In the genomic region with DNA sequence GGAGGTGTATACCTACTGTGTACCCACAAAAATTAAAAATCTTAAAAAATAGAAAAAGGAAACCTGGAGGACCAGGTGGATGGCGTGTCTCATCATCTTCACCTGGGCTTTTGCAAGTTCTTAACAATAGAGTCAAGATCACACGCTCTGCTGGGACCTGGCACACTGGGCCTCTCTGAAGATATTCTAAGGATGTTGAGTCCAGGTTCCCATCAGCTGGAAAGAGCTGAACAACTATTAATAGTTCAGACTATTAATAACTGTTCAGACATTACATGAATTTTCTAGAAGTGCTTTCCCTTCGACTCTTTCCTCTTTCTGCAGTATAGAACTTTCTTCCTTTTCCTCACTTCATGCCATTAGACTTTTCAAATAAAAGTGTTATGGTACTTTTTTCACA, we compare ENCODE assay signal across 20 cellular contexts.
DNase-seq lines count a peak whose midpoint lies in the region; ATAC-seq, FAIRE-seq and TF ChIP-seq lines count a peak whose summit lies in the region.
"Had no signal": no experiment of that assay in that cellular context is flagged by ENCODE, and none has a peak within 500 bp of the region (broad histone marks: within the 10 kb centered on the region; RNA-seq: fewer than 3 reads in every experiment).

No MANE protein-coding gene starts in this region.

- H3K4me1 ChIP-seq in A549 (peaks cover 28% of the 10 kb centered on the region), right cardiac atrium (ENCODE audit: control insufficient read depth, insufficient read depth, low read length) (no peaks in the 10 kb centered on the region), upper lobe of left lung (peaks cover 0 to 7% (median 0%) of the 10 kb centered on the region in 4 donors)
- H3K4me1 ChIP-seq: BLaER1 had no signal

- H3K27me3 ChIP-seq in right cardiac atrium (ENCODE audit: control insufficient read depth, insufficient read depth) (no peaks in the 10 kb centered on the region), upper lobe of left lung (no peaks in the 10 kb centered on the region)
- H3K27me3 ChIP-seq: BLaER1 had no signal

- POLR2A ChIA-PET in A549 (lab: Yijun Ruan, JAX) = interaction anchor here (1.2 kb wide), 2 partner anchors 34 to 64 kb away, joined by 3 read pairs; no protein-coding TSS in a partner anchor

- no peak overlapping the region for H3K4me3 ChIP-seq in A549
- H3K4me3 ChIP-seq in right cardiac atrium (ENCODE audit: low read length) = no peak overlapping the region
- no peak overlapping the region for H3K4me3 ChIP-seq in upper lobe of left lung
- H3K4me3 ChIP-seq: BLaER1 had no signal

- no peak for ATAC-seq in A549
- ATAC-seq in right cardiac atrium = peak; percentile 45 to 48
- ATAC-seq in upper lobe of left lung (ENCODE audit: low FRiP score in 2 of 2) = no peak

- no peak for DNase-seq in A549 (ENCODE audit: low read depth in 1 of 2, low spot score in 1 of 2)
- DNase-seq in right cardiac atrium = no peak
- no peak for DNase-seq in frontal cortex (ENCODE audit: low spot score in 2 of 2)
- no peak for DNase-seq in epidermal melanocyte (ENCODE audit: insufficient read length, low spot score)
- no peak for DNase-seq in upper lobe of left lung
- DNase-seq in NCI-H82 (lab: John Stamatoyannopoulos, UW) = no peak
- DNase-seq: CD4-positive, alpha-beta memory T cell; GOT3; MM.1S; NCI-H1092 treated with DMSO at 0.1 percent for 48 hours; NCI-H2081 treated with DMSO at 0.1 percent for 48 hours; NK-92 treated with Interleukin-12 subunit alpha and Interleukin-12 subunit beta, amount 100 ng/mL, for 24 hours; SHP77 treated with DMSO at 0.1 percent for 48 hours had no signal

- H3K27ac Mint-ChIP-seq in nephron = peak overlapping the region in 2 of 3 experiments; percentile 65 to 96
- H3K27ac Mint-ChIP-seq: CD4-positive, alpha-beta memory T cell had no signal

- no peak overlapping the region for H3K4me3 Mint-ChIP-seq in nephron
- H3K4me3 Mint-ChIP-seq: CD4-positive, alpha-beta memory T cell had no signal

- no peak for TF ChIP-seq CTCF in A549 (IDR thresholded peaks at IDR 0.05)
- TF ChIP-seq CTCF in VCaP (conservative IDR thresholded peaks at IDR 0.05) = no peak
- TF ChIP-seq CTCF in nephron (IDR thresholded peaks at IDR 0.05; ENCODE audit: unreplicated experiment in 3 of 3) = no peak
- TF ChIP-seq CTCF in upper lobe of left lung (IDR thresholded peaks at IDR 0.05) = no peak

- H3K9me3 ChIP-seq in A549 (no peaks in the 10 kb centered on the region), right cardiac atrium (ENCODE audit: control insufficient read depth, low read length) (no peaks in the 10 kb centered on the region), upper lobe of left lung (no peaks in the 10 kb centered on the region)
- H3K9me3 ChIP-seq: BLaER1 had no signal

- 87% methylated on average over 3 of the region's 3 CpGs for WGBS in A549 (ENCODE audit: missing lambda C conversion rate)
- 71% methylated on average over 3 of the region's 3 CpGs for WGBS in right cardiac atrium
- WGBS in upper lobe of left lung, 2 donors = 80 to 81% methylated on average over 3 of the region's 3 CpGs

- TF ChIP-seq POLR2A in A549 (IDR thresholded peaks at IDR 0.05; ENCODE audit: low read length) (no peak), upper lobe of left lung (IDR thresholded peaks at IDR 0.05) (no peak)

- no peaks in the 10 kb centered on the region for H3K27me3 Mint-ChIP-seq in nephron (ENCODE audit: low read depth)
- H3K27me3 Mint-ChIP-seq: CD4-positive, alpha-beta memory T cell had no signal

- CTCF ChIA-PET in A549 (lab: Yijun Ruan, JAX) = no interaction called here

- no peak for TF ChIP-seq RAD21 in A549 (conservative IDR thresholded peaks at IDR 0.05 in 1 of 2, IDR thresholded peaks at IDR 0.05 in 1 of 2)

- H3K27ac ChIP-seq in A549 = peak overlapping the region; percentile 55 to 69
- peak overlapping the region; percentile 71; the same call in 1 of the 2 replicates for H3K27ac ChIP-seq in VCaP
- no peak overlapping the region for H3K27ac ChIP-seq in right cardiac atrium (ENCODE audit: low read length)
- H3K27ac ChIP-seq in upper lobe of left lung = no peak overlapping the region
- H3K27ac ChIP-seq: BLaER1 had no signal

- intact Hi-C loops in right cardiac atrium (cut with DNase I) = no loop called here

- no peaks in the 10 kb centered on the region for H3K36me3 Mint-ChIP-seq in nephron (ENCODE audit: low read depth)
- H3K36me3 Mint-ChIP-seq: CD4-positive, alpha-beta memory T cell had no signal

- FAIRE-seq in A549 (lab: Jason Lieb, UNC) (no peak), frontal cortex (lab: Jason Lieb, UNC) (no peak)
- FAIRE-seq: A204.1, D721Med, GM12891, GM18507 had no signal

- H3K4me2 ChIP-seq in A549 = peak overlapping the region; percentile 50
- H3K4me2 ChIP-seq: BLaER1 had no signal

- no peaks in the 10 kb centered on the region for H3K36me3 ChIP-seq in upper lobe of left lung
- H3K36me3 ChIP-seq: BLaER1 had no signal

- no peaks in the 10 kb centered on the region for H3K9me3 Mint-ChIP-seq in nephron

- peaks cover 5% of the 10 kb centered on the region for H3K4me1 Mint-ChIP-seq in nephron
- H3K4me1 Mint-ChIP-seq: CD4-positive, alpha-beta memory T cell had no signal

- TF ChIP-seq EP300 in A549 (IDR thresholded peaks at IDR 0.05) (no peak), upper lobe of left lung (IDR thresholded peaks at IDR 0.05) (no peak)

TF ChIP-seq in A549, 52 proteins besides CTCF, POLR2A, EP300 and RAD21:
- TF ChIP-seq, protein P1, sequence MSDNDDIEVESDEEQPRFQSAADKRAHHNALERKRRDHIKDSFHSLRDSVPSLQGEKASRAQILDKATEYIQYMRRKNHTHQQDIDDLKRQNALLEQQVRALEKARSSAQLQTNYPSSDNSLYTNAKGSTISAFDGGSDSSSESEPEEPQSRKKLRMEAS (IDR thresholded peaks at IDR 0.05) = no peak

Comparison
In these comparisons a context has a peak if more than half of its experiments do, and no peak if none do; other contexts are left out.
1. ATAC-seq: peak in right cardiac atrium (2 of 2); none in A549 (0 of 2) and upper lobe of left lung (0 of 2).
2. H3K27ac ChIP-seq: peak in A549 (2 of 2) and VCaP (single experiment); none in right cardiac atrium (single experiment) and upper lobe of left lung (0 of 4).